Comparison of ENCODE assay signal across 1 cellular context in the genomic region with DNA sequence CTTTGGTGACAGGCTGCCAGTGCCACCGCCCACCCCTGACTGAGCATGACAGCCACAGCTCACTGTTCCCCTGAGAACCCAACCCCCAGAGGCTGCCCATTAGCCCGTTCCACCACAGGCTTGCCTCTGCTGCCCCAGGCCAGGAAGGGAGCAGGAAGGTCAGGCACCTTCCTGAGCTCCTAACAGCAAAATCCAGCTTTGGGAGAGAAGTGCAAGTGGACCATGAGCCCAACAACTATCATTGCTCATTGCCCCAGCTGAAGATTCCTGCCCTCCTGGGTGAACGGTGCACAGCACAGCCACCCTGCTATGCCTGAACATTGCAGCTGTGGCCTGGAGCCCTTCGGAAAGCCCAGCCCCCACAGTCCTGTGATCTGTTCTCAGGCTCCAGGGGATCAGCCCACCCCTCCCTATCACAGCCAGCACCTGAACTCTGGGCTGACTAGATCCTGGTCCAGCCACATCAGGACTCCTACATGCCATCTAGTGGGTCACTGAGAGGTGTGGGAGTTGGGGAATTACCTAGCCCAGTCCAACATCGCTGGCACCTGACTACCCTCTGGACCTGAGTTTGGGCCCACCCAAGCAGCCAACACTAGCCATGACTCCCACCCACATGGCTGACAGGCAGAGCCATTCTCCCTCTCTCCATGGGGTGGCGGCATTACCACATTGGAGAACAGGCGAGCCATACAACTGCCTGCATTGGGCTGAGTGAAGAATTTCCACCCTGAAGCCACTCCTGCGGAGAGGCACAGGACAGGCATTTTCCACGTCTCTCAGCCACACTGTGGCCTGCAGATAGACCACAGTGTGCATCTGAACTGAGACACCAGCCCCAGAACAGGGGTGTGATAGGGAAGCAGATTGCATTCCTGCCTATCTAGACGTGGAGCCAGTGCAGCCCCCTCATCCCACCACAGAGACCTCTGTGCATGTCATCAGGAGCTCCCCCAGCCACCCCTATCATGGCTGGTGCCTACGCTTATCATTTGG.
A peak's percentile ranks its signal among the peaks of the same experiment; 100 is the strongest.
TF ChIP-seq lines count a peak whose summit lies in the region.

No MANE protein-coding gene starts in this region.

TF ChIP-seq in HepG2, 621 proteins besides CTCF, POLR2A, EP300 and RAD21 (continued from another document and continues in another):
- TF ChIP-seq TBX2 (CRISPR knock-in tag; IDR thresholded peaks at IDR 0.05; ENCODE audit: borderline replicate concordance) (0 out of 2 replicates have a peak, but pooled peaks have one; percentile 18), ZNF329 (CRISPR knock-in tag; IDR thresholded peaks at IDR 0.05; ENCODE audit: low read depth) (no peak), PAWR (CRISPR knock-in tag; IDR thresholded peaks at IDR 0.05; ENCODE audit: borderline replicate concordance) (no peak), MAFF (IDR thresholded peaks at IDR 0.05; ENCODE audit: low read depth, low read length) (no peak), ZNF407 (CRISPR knock-in tag; IDR thresholded peaks at IDR 0.05; ENCODE audit: not compliant biosample characterization) (no peak), ZNF496 (CRISPR knock-in tag; IDR thresholded peaks at IDR 0.05; ENCODE audit: insufficient replicate concordance) (no peak), ZNF687 (CRISPR knock-in tag; IDR thresholded peaks at IDR 0.05) (peak; percentile 54), ARHGAP35 (CRISPR knock-in tag; IDR thresholded peaks at IDR 0.05; ENCODE audit: borderline replicate concordance) (no peak; the same call in 1 of the 2 replicates), PBX2 (CRISPR knock-in tag; IDR thresholded peaks at IDR 0.05) (0 out of 2 replicates have a peak, but pooled peaks have one; percentile 25), ZFP36L2 (CRISPR knock-in tag; IDR thresholded peaks at IDR 0.05) (no peak), REPIN1 (CRISPR knock-in tag; IDR thresholded peaks at IDR 0.05; ENCODE audit: borderline replicate concordance, low read depth) (0 out of 2 replicates have a peak, but pooled peaks have one; percentile 32), HNRNPH1 (optimal IDR thresholded peaks at IDR 0.05; ENCODE audit: low read depth, low read length) (no peak), NFIB (CRISPR knock-in tag; IDR thresholded peaks at IDR 0.05; ENCODE audit: borderline replicate concordance) (0 out of 2 replicates have a peak, but pooled peaks have one; percentile 49), HES4 (CRISPR knock-in tag; IDR thresholded peaks at IDR 0.05; ENCODE audit: borderline replicate concordance) (no peak), ZNF558 (CRISPR knock-in tag; IDR thresholded peaks at IDR 0.05; ENCODE audit: borderline replicate concordance) (no peak), HNF4A (CRISPR knock-in tag; IDR thresholded peaks at IDR 0.05) (no peak), ZNF326 (CRISPR knock-in tag; IDR thresholded peaks at IDR 0.05; ENCODE audit: borderline replicate concordance) (no peak), CENPBD1 (CRISPR knock-in tag; IDR thresholded peaks at IDR 0.05; ENCODE audit: borderline replicate concordance, low read depth) (no peak), HMG20B (CRISPR knock-in tag; conservative IDR thresholded peaks at IDR 0.05) (no peak), STAG1 (CRISPR knock-in tag; IDR thresholded peaks at IDR 0.05) (peak; percentile 92), RELA (CRISPR knock-in tag; IDR thresholded peaks at IDR 0.05) (no peak), PLRG1 (conservative IDR thresholded peaks at IDR 0.05) (no peak), ZNF670 (CRISPR knock-in tag; IDR thresholded peaks at IDR 0.05; ENCODE audit: borderline replicate concordance) (no peak), NR2F2 (IDR thresholded peaks at IDR 0.05; ENCODE audit: borderline replicate concordance, low read depth) (no peak), ZNF747 (CRISPR knock-in tag; IDR thresholded peaks at IDR 0.05; ENCODE audit: borderline replicate concordance) (no peak), FOXO1 (CRISPR knock-in tag; IDR thresholded peaks at IDR 0.05) (peak; percentile 32; the same call in 1 of the 2 replicates), CENPT (CRISPR knock-in tag; IDR thresholded peaks at IDR 0.05; ENCODE audit: low read depth) (no peak), SIX1 (CRISPR knock-in tag; IDR thresholded peaks at IDR 0.05; ENCODE audit: borderline replicate concordance) (no peak), ISX (CRISPR knock-in tag; conservative IDR thresholded peaks at IDR 0.05) (no peak), ZFYVE20 (CRISPR knock-in tag; IDR thresholded peaks at IDR 0.05; ENCODE audit: borderline replicate concordance, low read depth) (no peak), ZMYM4 (CRISPR knock-in tag; IDR thresholded peaks at IDR 0.05) (no peak), BCL6 (CRISPR knock-in tag; IDR thresholded peaks at IDR 0.05) (no peak), ZNF782 (CRISPR knock-in tag; IDR thresholded peaks at IDR 0.05; ENCODE audit: borderline replicate concordance) (no peak), ATAD3A (CRISPR knock-in tag; IDR thresholded peaks at IDR 0.05) (no peak), ZSCAN21 (CRISPR knock-in tag; IDR thresholded peaks at IDR 0.05; ENCODE audit: borderline replicate concordance) (0 out of 2 replicates have a peak, but pooled peaks have one; percentile 30)
- TF ChIP-seq, protein P1, sequence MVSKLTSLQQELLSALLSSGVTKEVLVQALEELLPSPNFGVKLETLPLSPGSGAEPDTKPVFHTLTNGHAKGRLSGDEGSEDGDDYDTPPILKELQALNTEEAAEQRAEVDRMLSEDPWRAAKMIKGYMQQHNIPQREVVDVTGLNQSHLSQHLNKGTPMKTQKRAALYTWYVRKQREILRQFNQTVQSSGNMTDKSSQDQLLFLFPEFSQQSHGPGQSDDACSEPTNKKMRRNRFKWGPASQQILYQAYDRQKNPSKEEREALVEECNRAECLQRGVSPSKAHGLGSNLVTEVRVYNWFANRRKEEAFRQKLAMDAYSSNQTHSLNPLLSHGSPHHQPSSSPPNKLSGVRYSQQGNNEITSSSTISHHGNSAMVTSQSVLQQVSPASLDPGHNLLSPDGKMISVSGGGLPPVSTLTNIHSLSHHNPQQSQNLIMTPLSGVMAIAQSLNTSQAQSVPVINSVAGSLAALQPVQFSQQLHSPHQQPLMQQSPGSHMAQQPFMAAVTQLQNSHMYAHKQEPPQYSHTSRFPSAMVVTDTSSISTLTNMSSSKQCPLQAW (CRISPR knock-in tag; IDR thresholded peaks at IDR 0.05) = peak; percentile 50; the same call in 1 of the 2 replicates
- TF ChIP-seq, protein P2, sequence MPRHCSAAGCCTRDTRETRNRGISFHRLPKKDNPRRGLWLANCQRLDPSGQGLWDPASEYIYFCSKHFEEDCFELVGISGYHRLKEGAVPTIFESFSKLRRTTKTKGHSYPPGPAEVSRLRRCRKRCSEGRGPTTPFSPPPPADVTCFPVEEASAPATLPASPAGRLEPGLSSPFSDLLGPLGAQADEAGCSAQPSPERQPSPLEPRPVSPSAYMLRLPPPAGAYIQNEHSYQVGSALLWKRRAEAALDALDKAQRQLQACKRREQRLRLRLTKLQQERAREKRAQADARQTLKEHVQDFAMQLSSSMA (CRISPR knock-in tag; IDR thresholded peaks at IDR 0.05) = no peak
- TF ChIP-seq, protein P3, sequence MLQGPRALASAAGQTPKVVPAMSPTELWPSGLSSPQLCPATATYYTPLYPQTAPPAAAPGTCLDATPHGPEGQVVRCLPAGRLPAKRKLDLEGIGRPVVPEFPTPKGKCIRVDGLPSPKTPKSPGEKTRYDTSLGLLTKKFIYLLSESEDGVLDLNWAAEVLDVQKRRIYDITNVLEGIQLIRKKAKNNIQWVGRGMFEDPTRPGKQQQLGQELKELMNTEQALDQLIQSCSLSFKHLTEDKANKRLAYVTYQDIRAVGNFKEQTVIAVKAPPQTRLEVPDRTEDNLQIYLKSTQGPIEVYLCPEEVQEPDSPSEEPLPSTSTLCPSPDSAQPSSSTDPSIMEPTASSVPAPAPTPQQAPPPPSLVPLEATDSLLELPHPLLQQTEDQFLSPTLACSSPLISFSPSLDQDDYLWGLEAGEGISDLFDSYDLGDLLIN (CRISPR knock-in tag; IDR thresholded peaks at IDR 0.05; ENCODE audit: borderline replicate concordance) = no peak
- TF ChIP-seq, protein P4, sequence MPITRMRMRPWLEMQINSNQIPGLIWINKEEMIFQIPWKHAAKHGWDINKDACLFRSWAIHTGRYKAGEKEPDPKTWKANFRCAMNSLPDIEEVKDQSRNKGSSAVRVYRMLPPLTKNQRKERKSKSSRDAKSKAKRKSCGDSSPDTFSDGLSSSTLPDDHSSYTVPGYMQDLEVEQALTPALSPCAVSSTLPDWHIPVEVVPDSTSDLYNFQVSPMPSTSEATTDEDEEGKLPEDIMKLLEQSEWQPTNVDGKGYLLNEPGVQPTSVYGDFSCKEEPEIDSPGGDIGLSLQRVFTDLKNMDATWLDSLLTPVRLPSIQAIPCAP (CRISPR knock-in tag; IDR thresholded peaks at IDR 0.05; ENCODE audit: low read depth) = no peak
